18 cellular contexts compared by ENCODE assay signal in the genomic region with DNA sequence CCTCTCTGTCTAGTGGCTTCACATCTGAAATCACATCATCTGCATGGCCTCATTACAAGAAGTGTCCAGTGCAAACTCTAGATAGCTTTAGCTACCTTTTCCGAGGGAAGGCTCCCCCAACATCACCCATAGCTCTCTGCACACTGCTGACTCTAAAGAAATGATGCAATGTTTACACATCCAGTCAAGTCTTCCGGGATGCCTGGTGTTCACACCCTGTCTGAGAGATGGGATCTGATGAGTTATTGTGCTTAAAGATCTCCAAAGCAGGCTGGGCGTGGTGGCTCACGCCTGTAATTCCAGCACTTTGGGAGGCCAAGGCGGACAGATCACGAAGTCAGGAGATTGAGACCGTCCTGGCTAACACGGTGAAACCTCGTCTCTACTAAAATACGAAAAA.
DNase-seq lines count a peak whose midpoint lies in the region; ATAC-seq and TF ChIP-seq lines count a peak whose summit lies in the region.
"Had no signal": no experiment of that assay in that cellular context is flagged by ENCODE, and none has a peak within 500 bp of the region (broad histone marks: within the 10 kb centered on the region; RNA-seq: fewer than 3 reads in every experiment).

No MANE protein-coding gene starts in this region.

- H3K36me3 Mint-ChIP-seq in naive thymus-derived CD4-positive, alpha-beta T cell, result no peaks in the 10 kb centered on the region
- H3K36me3 Mint-ChIP-seq: IgD-negative memory B cell had no signal

- TF ChIP-seq CTCF in PC-9 (conservative IDR thresholded peaks at IDR 0.05), result no peak
- no peak for TF ChIP-seq CTCF in mucosa of descending colon (IDR thresholded peaks at IDR 0.05)
- TF ChIP-seq CTCF in Peyer's patch (IDR thresholded peaks at IDR 0.05), result no peak

- no TSS peak for BruUV-seq in PC-9 (replicated peaks; lab: Mats Ljungman, UMichigan)

- CTCF ChIA-PET in PC-9 (lab: Charles Lee), result no interaction called here
- CTCF ChIA-PET in naive thymus-derived CD4-positive, alpha-beta T cell (lab: Charles Lee), result no interaction called here

- 0 out of 2 replicates have a peak overlapping the region, but pooled peaks have one; percentile 58 for H2AFZ ChIP-seq in PC-9

- TF ChIP-seq POLR2A in Peyer's patch (IDR thresholded peaks at IDR 0.05), result no peak

- H3K4me1 Mint-ChIP-seq in naive thymus-derived CD4-positive, alpha-beta T cell, result no peaks in the 10 kb centered on the region
- H3K4me1 Mint-ChIP-seq: H9, IgD-negative memory B cell had no signal

- no peaks in the 10 kb centered on the region for H3K9me2 ChIP-seq in PC-9 (ENCODE audit: insufficient read depth)

- H3K4me1 ChIP-seq in PC-9 (replicated peaks; ENCODE audit: insufficient read depth) (no peaks in the 10 kb centered on the region), mucosa of descending colon (ENCODE audit: low read depth) (no peaks in the 10 kb centered on the region), Peyer's patch (no peaks in the 10 kb centered on the region)
- H3K4me1 ChIP-seq in naive thymus-derived CD4-positive, alpha-beta T cell (ENCODE audit: control insufficient read depth in 2 of 2, insufficient read depth in 2 of 2, low read length in 2 of 2), result no peaks in the 10 kb centered on the region
- H3K4me1 ChIP-seq: BLaER1 had no signal

- H3K79me2 ChIP-seq in PC-9 (ENCODE audit: low read depth), result no peaks in the 10 kb centered on the region

- no peaks in the 10 kb centered on the region for H4K20me1 ChIP-seq in PC-9 (ENCODE audit: insufficient read depth)
- H4K20me1 ChIP-seq: BLaER1 had no signal

- no peak overlapping the region for H3K27ac Mint-ChIP-seq in naive thymus-derived CD4-positive, alpha-beta T cell
- H3K27ac Mint-ChIP-seq: H9, HFFc6, IgD-negative memory B cell had no signal

- H3K36me3 ChIP-seq in PC-9 (ENCODE audit: low read depth) (no peaks in the 10 kb centered on the region), mucosa of descending colon (ENCODE audit: low read depth) (no peaks in the 10 kb centered on the region), Peyer's patch (no peaks in the 10 kb centered on the region)
- H3K36me3 ChIP-seq in naive thymus-derived CD4-positive, alpha-beta T cell (ENCODE audit: control insufficient read depth in 2 of 3, insufficient read depth in 3 of 3, low read length in 3 of 3), result no peaks in the 10 kb centered on the region
- H3K36me3 ChIP-seq: BLaER1 had no signal

- no peaks in the 10 kb centered on the region for H3F3A ChIP-seq in PC-9 (ENCODE audit: insufficient read depth, low read depth)

- no peak overlapping the region for H3K4me2 ChIP-seq in PC-9
- H3K4me2 ChIP-seq: BLaER1 had no signal

- POLR2A ChIA-PET in PC-9 (lab: Charles Lee; ENCODE audit: unreplicated experiment), result no interaction called here
- POLR2A ChIA-PET in naive thymus-derived CD4-positive, alpha-beta T cell (lab: Charles Lee), result no interaction called here

- H3K9me3 ChIP-seq in PC-9 (ENCODE audit: insufficient read depth, low read depth) (no peaks in the 10 kb centered on the region), mucosa of descending colon (no peaks in the 10 kb centered on the region), Peyer's patch (no peaks in the 10 kb centered on the region)
- no peaks in the 10 kb centered on the region for H3K9me3 ChIP-seq in naive thymus-derived CD4-positive, alpha-beta T cell (ENCODE audit: control insufficient read depth in 2 of 3, low read length in 3 of 3)
- H3K9me3 ChIP-seq: BLaER1 had no signal

- no peaks in the 10 kb centered on the region for H3K27me3 Mint-ChIP-seq in naive thymus-derived CD4-positive, alpha-beta T cell
- H3K27me3 Mint-ChIP-seq: IgD-negative memory B cell had no signal

- DNase-seq in DMS53 (lab: John Stamatoyannopoulos, UW) (peak; percentile 8), DMS53 treated with DMSO at 0.1 percent for 48 hours (lab: John Stamatoyannopoulos, UW; ENCODE audit: unreplicated experiment) (no peak), HuH-7 (ENCODE audit: low spot score) (peak; percentile 10), PC-9 (no peak), epithelial cell of prostate (ENCODE audit: low read depth, low spot score) (peak; percentile 29), mucosa of descending colon (no peak), Peyer's patch (no peak)
- no peak for DNase-seq in naive thymus-derived CD4-positive, alpha-beta T cell
- DNase-seq: AML-193, DND-41, GF-D8, GOT3, H9, HFFc6, KG1 had no signal

- no peaks in the 10 kb centered on the region for H3K27me3 ChIP-seq in PC-9 (ENCODE audit: insufficient read depth, low read depth)
- no peaks in the 10 kb centered on the region for H3K27me3 ChIP-seq in Peyer's patch
- no peaks in the 10 kb centered on the region for H3K27me3 ChIP-seq in naive thymus-derived CD4-positive, alpha-beta T cell (ENCODE audit: control insufficient read depth in 2 of 2, insufficient read depth in 2 of 2, low read length in 2 of 2)
- H3K27me3 ChIP-seq: BLaER1 had no signal

- H3K27ac ChIP-seq in PC-9 (no peak overlapping the region), epithelial cell of prostate (peak overlapping the region; percentile 50), Peyer's patch (no peak overlapping the region)
- H3K27ac ChIP-seq in naive thymus-derived CD4-positive, alpha-beta T cell (ENCODE audit: low read depth, low read length), result no peak overlapping the region
- H3K27ac ChIP-seq: 22Rv1, BLaER1 had no signal

- H3K4me3 ChIP-seq in PC-9 (no peak overlapping the region), mucosa of descending colon (no peak overlapping the region), Peyer's patch (no peak overlapping the region)
- H3K4me3 ChIP-seq in naive thymus-derived CD4-positive, alpha-beta T cell (ENCODE audit: low read length), result no peak overlapping the region
- H3K4me3 ChIP-seq: BLaER1 had no signal

- H3K9me3 Mint-ChIP-seq in naive thymus-derived CD4-positive, alpha-beta T cell, result peaks cover 0 to 15% (median 0%) of the 10 kb centered on the region in 11 donors
- H3K9me3 Mint-ChIP-seq: HFFc6 had no signal

- no peak overlapping the region for H3K4me3 Mint-ChIP-seq in naive thymus-derived CD4-positive, alpha-beta T cell
- H3K4me3 Mint-ChIP-seq: H9, HFFc6, IgD-negative memory B cell had no signal

- ATAC-seq in mucosa of descending colon, result no peak
- no peak for ATAC-seq in naive thymus-derived CD4-positive, alpha-beta T cell

- intact Hi-C loops in PC-9 (cut with micrococcal nuclease; ENCODE audit: unreplicated experiment), result no loop called here
- intact Hi-C loops in mucosa of descending colon (cut with DNase I, micrococcal nuclease), result no loop called here
- intact Hi-C loops in naive thymus-derived CD4-positive, alpha-beta T cell (cut with micrococcal nuclease), result no loop called here

Comparison
In these comparisons a context has a peak if more than half of its experiments do, and no peak if none do; other contexts are left out.
1. DNase-seq: peak in DMS53 (single experiment), HuH-7 (single experiment) and epithelial cell of prostate (single experiment); none in DMS53 treated with DMSO at 0.1 percent for 48 hours (single experiment), PC-9 (0 of 2), mucosa of descending colon (0 of 3), Peyer's patch (0 of 3) and naive thymus-derived CD4-positive, alpha-beta T cell (0 of 9).